Comparison of ENCODE assay signal across 19 cellular contexts in genomic region chr9:116115731-116116353, GRCh38. TPM values are rescaled to one million over a fixed set of nuclear protein-coding genes. Genes with fewer than 3 reads are reported as not detected.
DNase-seq lines count a peak whose midpoint lies in the region; ATAC-seq and TF ChIP-seq lines count a peak whose summit lies in the region.
"Had no signal": no experiment of that assay in that cellular context is flagged by ENCODE, and none has a peak within 500 bp of the region (broad histone marks: within the 10 kb centered on the region; RNA-seq: fewer than 3 reads in every experiment).

No MANE protein-coding gene starts in this region.

- no peaks in the 10 kb centered on the region for H4K20me1 ChIP-seq in osteoblast (ENCODE audit: insufficient read depth, low read length)
- H4K20me1 ChIP-seq: BLaER1 had no signal

- DNase-seq in BJ (ENCODE audit: low read depth) (peak; percentile 31), RPMI7951 (ENCODE audit: low read depth) (peak; percentile 73), fibroblast of gingiva (ENCODE audit: low read depth) (peak; percentile 79), osteoblast (ENCODE audit: insufficient read length, low spot score, missing footprints) (peak; percentile 14), NCI-H1092 treated with DMSO at 0.1 percent for 48 hours (lab: John Stamatoyannopoulos, UW) (no peak), NCI-H2227 treated with DMSO at 0.1 percent for 48 hours (lab: John Stamatoyannopoulos, UW) (no peak)
- no peak for DNase-seq in activated CD8-positive, alpha-beta T cell treated with anti-CD3 and anti-CD28 coated beads, Interleukin-2, amount 10 ng/mL, durations not matched to agents 7 days and 5 days
- DNase-seq: activated CD4-positive, alpha-beta T cell treated with anti-CD3 and anti-CD28 coated beads for 4 hours; activated CD8-positive, alpha-beta memory T cell treated with anti-CD3 and anti-CD28 coated beads, Interleukin-2, amount 50 U/mL, for 4 hours; activated gamma-delta T cell; colonic mucosa; NCI-H187; ovary; stimulated activated CD4-positive, alpha-beta T cell treated with anti-CD3 and anti-CD28 coated beads, Interleukin-1b, Interleukin-23, amount 100 ng/mL, for 48 hours; stimulated activated naive CD8-positive, alpha-beta T cell treated with anti-CD3 and anti-CD28 coated beads, Interleukin-15, amount 100 ng/mL, for 72 hours; SW 1271 had no signal

- H2AFZ ChIP-seq in osteoblast (ENCODE audit: low read length), result peak overlapping the region; percentile 71

- peaks cover 10% of the 10 kb centered on the region for H3K4me1 ChIP-seq in osteoblast (ENCODE audit: insufficient read depth, low read length)
- H3K4me1 ChIP-seq: BLaER1, colonic mucosa had no signal

- H3K36me3 ChIP-seq in BJ (ENCODE audit: control insufficient read depth, insufficient read depth, low read length) (no peaks in the 10 kb centered on the region), osteoblast (ENCODE audit: insufficient read depth, low read length) (no peaks in the 10 kb centered on the region)
- H3K36me3 ChIP-seq: BLaER1, colonic mucosa, ovary had no signal

- H3K4me3 ChIP-seq in BJ (ENCODE audit: low read depth, low read length), result no peak overlapping the region
- peak overlapping the region; percentile 27 for H3K4me3 ChIP-seq in osteoblast (ENCODE audit: insufficient read depth, low read length)
- H3K4me3 ChIP-seq: BLaER1, colonic mucosa, ovary had no signal

- TF ChIP-seq CTCF in BJ (IDR thresholded peaks at IDR 0.05; ENCODE audit: insufficient read depth, low read depth, low read length) (no peak), osteoblast (IDR thresholded peaks at IDR 0.05; ENCODE audit: extremely low read depth, low read depth, low read length) (no peak)

- H3K36me3 Mint-ChIP-seq in activated CD8-positive, alpha-beta T cell treated with anti-CD3 and anti-CD28 coated beads, Interleukin-2, amount 10 ng/mL, durations not matched to agents 7 days and 5 days (ENCODE audit: low read depth), result no peaks in the 10 kb centered on the region

- no peak overlapping the region for H3K27ac ChIP-seq in osteoblast (ENCODE audit: low read depth, low read length)
- H3K27ac ChIP-seq: BLaER1, colonic mucosa, ovary had no signal

- no peak overlapping the region for H3K4me3 Mint-ChIP-seq in activated CD8-positive, alpha-beta T cell treated with anti-CD3 and anti-CD28 coated beads, Interleukin-2, amount 10 ng/mL, durations not matched to agents 7 days and 5 days
- H3K4me3 Mint-ChIP-seq: stimulated activated naive CD8-positive, alpha-beta T cell treated with anti-CD3 and anti-CD28 coated beads, Interleukin-15, amount 100 ng/mL, for 72 hours had no signal

- no peak for ATAC-seq in HG02870 (IDR thresholded peaks at IDR 0.05; ENCODE audit: unreplicated experiment)
- ATAC-seq in activated CD8-positive, alpha-beta T cell treated with anti-CD3 and anti-CD28 coated beads, Interleukin-2, amount 10 ng/mL, durations not matched to agents 7 days and 5 days, result no peak
- ATAC-seq: sciatic nerve; stimulated activated naive CD8-positive, alpha-beta T cell treated with anti-CD3 and anti-CD28 coated beads, Interleukin-15, amount 100 ng/mL, for 72 hours had no signal

- POLR2A ChIA-PET in BJ (lab: Charles Lee), result no interaction called here
- POLR2A ChIA-PET in activated CD8-positive, alpha-beta T cell treated with anti-CD3 and anti-CD28 coated beads, Interleukin-2, amount 10 ng/mL, durations not matched to agents 7 days and 5 days (lab: Charles Lee), result interaction anchor here (0.6 kb wide), 1 partner anchor 53 kb away, joined by 5 read pairs; no protein-coding TSS in a partner anchor

- no peak overlapping the region for H3K27ac Mint-ChIP-seq in activated CD8-positive, alpha-beta T cell treated with anti-CD3 and anti-CD28 coated beads, Interleukin-2, amount 10 ng/mL, durations not matched to agents 7 days and 5 days
- H3K27ac Mint-ChIP-seq: stimulated activated naive CD8-positive, alpha-beta T cell treated with anti-CD3 and anti-CD28 coated beads, Interleukin-15, amount 100 ng/mL, for 72 hours had no signal

- H3K4me2 ChIP-seq in osteoblast (ENCODE audit: insufficient read depth, low read length), result peak overlapping the region; percentile 72
- H3K4me2 ChIP-seq: BLaER1 had no signal

- no peaks in the 10 kb centered on the region for H3K27me3 ChIP-seq in BJ (ENCODE audit: control insufficient read depth, insufficient read depth, low read length)
- H3K27me3 ChIP-seq in osteoblast (ENCODE audit: insufficient read depth, low read length), result no peaks in the 10 kb centered on the region
- H3K27me3 ChIP-seq: BLaER1, colonic mucosa, ovary had no signal

- H3K79me2 ChIP-seq in osteoblast (ENCODE audit: insufficient read depth, low read length), result no peaks in the 10 kb centered on the region

- H3K9me3 Mint-ChIP-seq in activated CD8-positive, alpha-beta T cell treated with anti-CD3 and anti-CD28 coated beads, Interleukin-2, amount 10 ng/mL, durations not matched to agents 7 days and 5 days (ENCODE audit: insufficient read depth), result peaks cover 4% of the 10 kb centered on the region

- CTCF ChIA-PET in BJ (lab: Yijun Ruan, JAX), result interaction anchor here (1.5 kb wide), 1 partner anchor 13 kb away, joined by 3 read pairs; no protein-coding TSS in a partner anchor
- CTCF ChIA-PET in activated CD8-positive, alpha-beta T cell treated with anti-CD3 and anti-CD28 coated beads, Interleukin-2, amount 10 ng/mL, durations not matched to agents 7 days and 5 days (lab: Charles Lee), result no interaction called here

- no peaks in the 10 kb centered on the region for H3K27me3 Mint-ChIP-seq in activated CD8-positive, alpha-beta T cell treated with anti-CD3 and anti-CD28 coated beads, Interleukin-2, amount 10 ng/mL, durations not matched to agents 7 days and 5 days (ENCODE audit: low read depth)
- H3K27me3 Mint-ChIP-seq: stimulated activated naive CD8-positive, alpha-beta T cell treated with anti-CD3 and anti-CD28 coated beads, Interleukin-15, amount 100 ng/mL, for 72 hours had no signal

- H3K4me1 Mint-ChIP-seq in activated CD8-positive, alpha-beta T cell treated with anti-CD3 and anti-CD28 coated beads, Interleukin-2, amount 10 ng/mL, durations not matched to agents 7 days and 5 days (ENCODE audit: low read depth), result no peaks in the 10 kb centered on the region
- H3K4me1 Mint-ChIP-seq: stimulated activated naive CD8-positive, alpha-beta T cell treated with anti-CD3 and anti-CD28 coated beads, Interleukin-15, amount 100 ng/mL, for 72 hours had no signal

- H3K9me3 ChIP-seq in osteoblast (ENCODE audit: low read depth, low read length), result no peaks in the 10 kb centered on the region
- H3K9me3 ChIP-seq: BLaER1, colonic mucosa, ovary had no signal

RNA-seq across cellular contexts. Expression of gene PAPPA, which starts 37.7 kb away (rescaled TPM):
- 34.7 and 39.9 TPM in 2 replicates for polyA plus RNA-seq in BJ (2011; rRNA removed)
- polyA minus RNA-seq in BJ (2011; rRNA and poly(A)+ RNA removed), result 90.5 and 100 TPM in 2 replicates
- total RNA-seq in RPMI7951 (2014; rRNA removed; shearing (Covaris generic)), result 0.20 and 0.24 TPM in 2 replicates
- 56.5 and 86.9 TPM in 2 replicates for total RNA-seq in osteoblast
- not detected for total RNA-seq in activated CD8-positive, alpha-beta T cell treated with anti-CD3 and anti-CD28 coated beads, Interleukin-2, amount 10 ng/mL, durations not matched to agents 7 days and 5 days

Comparison
In these comparisons a context has a peak if more than half of its experiments do, and no peak if none do; other contexts are left out.
1. DNase-seq: peak in BJ (single experiment), RPMI7951 (single experiment), fibroblast of gingiva (single experiment) and osteoblast (single experiment); none in NCI-H1092 treated with DMSO at 0.1 percent for 48 hours (single experiment), NCI-H2227 treated with DMSO at 0.1 percent for 48 hours (single experiment) and activated CD8-positive, alpha-beta T cell treated with anti-CD3 and anti-CD28 coated beads, Interleukin-2, amount 10 ng/mL, durations not matched to agents 7 days and 5 days (single experiment).
2. RNA of gene PAPPA, which starts 37.7 kb away (total RNA-seq): 56.5 to 86.9 TPM in osteoblast; 0.20 to 0.24 TPM in RPMI7951 and not detected in activated CD8-positive, alpha-beta T cell treated with anti-CD3 and anti-CD28 coated beads, Interleukin-2, amount 10 ng/mL, durations not matched to agents 7 days and 5 days; every median in the first group is over 10 times any median in the second.